8 cellular contexts compared by ENCODE assay signal in genomic region chr20:16574656-16575355, GRCh38. TPM values are rescaled to one million over a fixed set of nuclear protein-coding genes. Genes with fewer than 3 reads are reported as not detected.
DNase-seq lines count a peak whose midpoint lies in the region; ATAC-seq, FAIRE-seq and TF ChIP-seq lines count a peak whose summit lies in the region.

No MANE protein-coding gene starts in this region.

- peak overlapping the region; percentile 46 to 70 for H3K27ac ChIP-seq in coronary artery

- intact Hi-C loops in left colon (cut with DNase I, micrococcal nuclease): loop anchor here in 1 of 2 donors (10.0 kb wide), 1 partner anchor 160 kb away; the partner anchor contains the start of gene SNRPB2

- peak; percentile 85 for FAIRE-seq in GM18507 (lab: Jason Lieb, UNC)

- peak overlapping the region; percentile 69 for H3K4me3 ChIP-seq in coronary artery

- no peak for TF ChIP-seq CTCF in coronary artery (IDR thresholded peaks at IDR 0.05)

- ATAC-seq in HG02870 (IDR thresholded peaks at IDR 0.05; ENCODE audit: unreplicated experiment): peak; percentile 55
- ATAC-seq in left colon: peak; percentile 67

- peak; percentile 70 for DNase-seq in GM18507 (ENCODE audit: extremely low spot score, insufficient read length, low read depth)
- DNase-seq in NCI-H2227 (lab: John Stamatoyannopoulos, UW; ENCODE audit: unreplicated experiment): peak; percentile 85
- DNase-seq in activated CD4-positive, alpha-beta T cell treated with anti-CD3 and anti-CD28 coated beads for 4 hours: peak; percentile 73 to 80
- peak; percentile 91 for DNase-seq in coronary artery (ENCODE audit: low spot score)
- peak; percentile 88 to 93 for DNase-seq in left colon
- DNase-seq in stimulated activated CD4-positive, alpha-beta T cell treated with anti-CD3 and anti-CD28 coated beads, Interleukin-15, amount 100 ng/mL, for 48 hours (ENCODE audit: low read depth in 2 of 2): peak; percentile 69 to 82
- DNase-seq in HK-2 (ENCODE audit: unreplicated experiment): no peak

RNA-seq across cellular contexts. Expression of gene KIF16B, which starts 1.6 kb away (rescaled TPM):
- total RNA-seq in left colon: 10 to 100 TPM; 66.9 to 71.1 TPM
